ENCODE assay signal across 2 cellular contexts in genomic region chr19:33812388-33813330, GRCh38.
TF ChIP-seq lines count a peak whose summit lies in the region.

No MANE protein-coding gene starts in this region.

TF ChIP-seq in SK-N-SH, 30 proteins besides CTCF, POLR2A, EP300 and RAD21 (continued from another document):
- no peak for TF ChIP-seq USF1 (IDR thresholded peaks at IDR 0.05; ENCODE audit: borderline replicate concordance, low read depth)
- peak; percentile 15; the same call in 1 of the 2 replicates for TF ChIP-seq MXI1 (IDR thresholded peaks at IDR 0.05; ENCODE audit: low read depth, low read length)
- TF ChIP-seq GATA2 (CRISPR knock-in tag; IDR thresholded peaks at IDR 0.05): peak; percentile 77

TF ChIP-seq in SK-N-SH treated with all-trans-retinoic acid at 6 μM for 48 hours, 23 proteins besides CTCF, POLR2A, EP300 and RAD21 (continued from another document):
- TF ChIP-seq PATZ1 (CRISPR knock-in tag; IDR thresholded peaks at IDR 0.05; ENCODE audit: borderline replicate concordance) (no peak), CREB5 (CRISPR knock-in tag; IDR thresholded peaks at IDR 0.05; ENCODE audit: low read depth) (no peak), ZFP3 (CRISPR knock-in tag; IDR thresholded peaks at IDR 0.05) (no peak), POU6F1 (CRISPR knock-in tag; IDR thresholded peaks at IDR 0.05; ENCODE audit: borderline replicate concordance, low read depth) (no peak), BACH2 (CRISPR knock-in tag; IDR thresholded peaks at IDR 0.05; ENCODE audit: borderline replicate concordance) (no peak), ARNTL (CRISPR knock-in tag; IDR thresholded peaks at IDR 0.05; ENCODE audit: borderline replicate concordance, low read depth) (no peak), CSDC2 (CRISPR knock-in tag; IDR thresholded peaks at IDR 0.05) (no peak), TOX (CRISPR knock-in tag; IDR thresholded peaks at IDR 0.05; ENCODE audit: borderline replicate concordance) (no peak), ESRRG (CRISPR knock-in tag; IDR thresholded peaks at IDR 0.05) (no peak), PPARA (CRISPR knock-in tag; IDR thresholded peaks at IDR 0.05; ENCODE audit: borderline replicate concordance) (no peak), TSHZ2 (CRISPR knock-in tag; IDR thresholded peaks at IDR 0.05) (no peak), SNAI2 (CRISPR knock-in tag; IDR thresholded peaks at IDR 0.05) (no peak), ZNF8 (CRISPR knock-in tag; IDR thresholded peaks at IDR 0.05) (no peak), TCF4 (CRISPR knock-in tag; IDR thresholded peaks at IDR 0.05; ENCODE audit: borderline replicate concordance) (no peak), CSRNP3 (CRISPR knock-in tag; IDR thresholded peaks at IDR 0.05) (no peak), ZC3H10 (CRISPR knock-in tag; IDR thresholded peaks at IDR 0.05) (no peak), ZNF70 (CRISPR knock-in tag; IDR thresholded peaks at IDR 0.05) (no peak), OSR1 (CRISPR knock-in tag; IDR thresholded peaks at IDR 0.05) (no peak)
